Comparison of ENCODE assay signal across 8 cellular contexts in the genomic region with DNA sequence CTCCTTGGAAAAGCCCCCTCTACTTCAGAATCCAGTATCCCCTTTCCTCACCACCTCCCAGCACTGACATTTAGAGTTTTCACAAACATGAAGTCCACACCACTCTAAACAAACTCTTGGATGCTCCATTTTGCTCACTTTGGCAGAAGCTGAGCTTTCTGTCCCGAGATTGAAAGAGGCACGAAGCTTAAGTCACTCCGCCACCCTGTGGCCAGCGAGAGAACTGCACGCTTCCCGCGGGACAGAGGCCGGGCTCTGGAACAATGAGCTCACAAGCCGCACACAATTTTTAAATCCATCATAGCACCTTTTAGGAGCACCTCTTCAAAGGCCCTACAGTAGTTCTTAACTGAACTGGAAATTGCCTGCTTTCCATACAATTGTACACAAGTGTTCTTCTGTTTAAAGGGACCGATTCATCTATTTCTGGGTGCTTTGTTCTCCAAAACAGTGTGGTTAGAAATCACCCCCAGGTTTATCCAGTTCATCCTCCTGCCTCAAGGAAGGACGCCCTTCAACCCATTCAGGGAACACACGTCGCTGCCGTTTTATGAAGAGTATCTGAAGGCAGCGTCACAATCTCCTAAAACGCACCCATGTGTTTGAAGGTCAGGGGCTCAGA.
DNase-seq lines count a peak whose midpoint lies in the region; ATAC-seq, FAIRE-seq and TF ChIP-seq lines count a peak whose summit lies in the region.

No MANE protein-coding gene starts in this region.

- no peaks in the 10 kb centered on the region for H3K36me3 ChIP-seq in OCI-LY3 (replicated peaks; ENCODE audit: low read depth, low read length)

- peaks cover 13% of the 10 kb centered on the region for H3K27me3 ChIP-seq in OCI-LY3 (ENCODE audit: low read depth, low read length)

- peak; percentile 80 for FAIRE-seq in GM12891 (lab: Jason Lieb, UNC)

- peak; percentile 52 to 74 for ATAC-seq in naive thymus-derived CD8-positive, alpha-beta T cell
- ATAC-seq in HG03571 (IDR thresholded peaks at IDR 0.05; ENCODE audit: unreplicated experiment): no peak

- TF ChIP-seq CTCF in OCI-LY3 (IDR thresholded peaks at IDR 0.05; ENCODE audit: low read depth, low read length): peak; percentile 95
- TF ChIP-seq CTCF in epithelial cell of proximal tubule (conservative IDR thresholded peaks at IDR 0.05; ENCODE audit: low read depth, low read length): peak; percentile 97

- H3K27me3 Mint-ChIP-seq in naive thymus-derived CD8-positive, alpha-beta T cell: peaks cover under 1 to 43% (median 29%) of the 10 kb centered on the region in 5 donors

- H3K4me2 ChIP-seq in OCI-LY3 (ENCODE audit: low read length): peak overlapping the region; percentile 85

- POLR2A ChIA-PET in naive thymus-derived CD8-positive, alpha-beta T cell (lab: Charles Lee): interaction anchor here (1.0 kb wide), 1 partner anchor 1475 kb away, joined by 4 read pairs; no protein-coding TSS in a partner anchor

- H3K9ac ChIP-seq in OCI-LY3 (ENCODE audit: low read length): no peak overlapping the region

- H3K4me3 Mint-ChIP-seq in naive thymus-derived CD8-positive, alpha-beta T cell: no peak overlapping the region

- H3K27ac Mint-ChIP-seq in naive thymus-derived CD8-positive, alpha-beta T cell: no peak overlapping the region

- H3K79me2 ChIP-seq in OCI-LY3 (ENCODE audit: low read length): no peaks in the 10 kb centered on the region

- DNase-seq in GM12891 (ENCODE audit: insufficient read length, low spot score): peak; percentile 42
- peak; percentile 35 for DNase-seq in HuH-7.5 (ENCODE audit: low spot score)
- peak; percentile 70 for DNase-seq in activated T-cell treated with anti-CD3 and anti-CD28 coated beads for 1 hour (ENCODE audit: low read depth)
- peak; percentile 10 for DNase-seq in epithelial cell of proximal tubule (ENCODE audit: low read depth)
- peak; percentile 39 to 75 (median 62) for DNase-seq in naive thymus-derived CD8-positive, alpha-beta T cell
- peak; percentile 33 to 41 for DNase-seq in stimulated activated CD8-positive, alpha-beta memory T cell treated with anti-CD3 and anti-CD28 coated beads, Interleukin-7, amount 100 ng/mL, for 4 hours (ENCODE audit: low read depth in 2 of 2)

- no peak overlapping the region for H2AFZ ChIP-seq in OCI-LY3 (ENCODE audit: low read depth, low read length)

- H4K20me1 ChIP-seq in OCI-LY3 (ENCODE audit: insufficient read depth, low read length): no peaks in the 10 kb centered on the region

- H3K4me3 ChIP-seq in OCI-LY3 (ENCODE audit: low read length): 0 out of 2 replicates have a peak overlapping the region, but pooled peaks have one; percentile 73
- H3K4me3 ChIP-seq in epithelial cell of proximal tubule (ENCODE audit: low read depth, low read length): no peak overlapping the region

- H3K4me1 ChIP-seq in OCI-LY3 (ENCODE audit: low read length): peaks cover 20% of the 10 kb centered on the region

- TF ChIP-seq POLR2A in GM12891 (IDR thresholded peaks at IDR 0.05; ENCODE audit: low read depth, low read length): no peak

- no peaks in the 10 kb centered on the region for H3K9me3 Mint-ChIP-seq in naive thymus-derived CD8-positive, alpha-beta T cell

- no peak overlapping the region for H3K27ac ChIP-seq in OCI-LY3 (ENCODE audit: low read length)

- H3K4me1 Mint-ChIP-seq in naive thymus-derived CD8-positive, alpha-beta T cell: peaks cover 3 to 8% (median 7%) of the 10 kb centered on the region in 4 donors

- H3K36me3 Mint-ChIP-seq in naive thymus-derived CD8-positive, alpha-beta T cell: no peaks in the 10 kb centered on the region

- no peaks in the 10 kb centered on the region for H3K9me3 ChIP-seq in OCI-LY3 (ENCODE audit: insufficient read depth, low read length)

TF ChIP-seq in GM12891, 5 proteins besides CTCF, POLR2A, EP300 and RAD21:
- TF ChIP-seq PAX5 (IDR thresholded peaks at IDR 0.05; ENCODE audit: insufficient read depth, low read length, severe bottlenecking): no peak
- no peak for TF ChIP-seq POLR2AphosphoS5 (IDR thresholded peaks at IDR 0.05; ENCODE audit: low read depth, low read length)
- TF ChIP-seq SPI1 (IDR thresholded peaks at IDR 0.05; ENCODE audit: low read depth, low read length): no peak
- TF ChIP-seq POU2F2 (IDR thresholded peaks at IDR 0.05; ENCODE audit: low read depth, low read length): no peak
- TF ChIP-seq TAF1 (IDR thresholded peaks at IDR 0.05; ENCODE audit: low read depth, low read length): no peak

Comparison
In these comparisons a context has a peak if more than half of its experiments do, and no peak if none do; other contexts are left out.
1. DNase-seq: peak in every context shown above with its lines; median percentile 70 in activated T-cell treated with anti-CD3 and anti-CD28 coated beads for 1 hour; 62 in naive thymus-derived CD8-positive, alpha-beta T cell; 42 in GM12891; 37 in stimulated activated CD8-positive, alpha-beta memory T cell treated with anti-CD3 and anti-CD28 coated beads, Interleukin-7, amount 100 ng/mL, for 4 hours; 35 in HuH-7.5; 10 in epithelial cell of proximal tubule.